8 cellular contexts compared by ENCODE assay signal in genomic region chr17:45585037-45585437, GRCh38.
DNase-seq lines count a peak whose midpoint lies in the region; ATAC-seq and TF ChIP-seq lines count a peak whose summit lies in the region.
"Not testable (repeated sequence)": the region's sequence is repeated elsewhere in the genome, so short reads cannot be mapped to it uniquely, and the experiment has no call there.

No MANE protein-coding gene starts in this region.

- H3K4me1 ChIP-seq in RWPE2 (ENCODE audit: insufficient read depth, poor library complexity, severe bottlenecking); fibroblast of lung (ENCODE audit: control insufficient read depth, extremely low read depth, insufficient read depth, low read length): not testable (repeated sequence)
- peaks cover 10% of the 10 kb centered on the region for H3K4me1 ChIP-seq in mucosa of descending colon (ENCODE audit: low read depth)

- not testable (repeated sequence) for H3K27me3 ChIP-seq in BJ (ENCODE audit: control insufficient read depth, insufficient read depth, low read length); RWPE2 (ENCODE audit: insufficient read depth, poor library complexity, severe bottlenecking); fibroblast of lung (ENCODE audit: control insufficient read depth, insufficient read depth, low read length)

- not testable (repeated sequence) for H4K20me1 ChIP-seq in fibroblast of lung (ENCODE audit: control insufficient read depth, extremely low read depth, insufficient read depth, low read length)

- CTCF ChIA-PET in BJ (lab: Yijun Ruan, JAX), result interaction anchor here (0.6 to 1.0 kb wide), 5 partner anchors 469 to 681 kb away, joined by 3 to 4 read pairs (median 3); no protein-coding TSS in a partner anchor

- H3K27ac ChIP-seq in RWPE2 (ENCODE audit: poor library complexity, severe bottlenecking) (peak overlapping the region; percentile 72), fibroblast of lung (ENCODE audit: insufficient read depth, low read length) (peak overlapping the region; percentile 92)

- TF ChIP-seq CTCF in BJ (IDR thresholded peaks at IDR 0.05; ENCODE audit: insufficient read depth, low read depth, low read length) (peak; percentile 32), fibroblast of lung (conservative IDR thresholded peaks at IDR 0.05 in 1 of 2, IDR thresholded peaks at IDR 0.05 in 1 of 2; ENCODE audit: low read depth in 1 of 2, low read length in 2 of 2) (peak; percentile 26 to 37)
- not testable (repeated sequence) for TF ChIP-seq CTCF in RWPE2 (IDR thresholded peaks at IDR 0.05; ENCODE audit: poor library complexity, severe bottlenecking); mucosa of descending colon (IDR thresholded peaks at IDR 0.05)

- ATAC-seq in GM19324 (IDR thresholded peaks at IDR 0.05; ENCODE audit: low FRiP score, unreplicated experiment) (peak; percentile 71), HG03103 (IDR thresholded peaks at IDR 0.05; ENCODE audit: low read depth, unreplicated experiment) (peak; percentile 51), RWPE2 (ENCODE audit: low read depth) (peak; percentile 66), mucosa of descending colon (peak; percentile 82)

- H3K9ac ChIP-seq in fibroblast of lung (ENCODE audit: insufficient read depth, low read length), result peak overlapping the region; percentile 91

- DNase-seq in BJ (ENCODE audit: low read depth), result not testable (repeated sequence)
- DNase-seq in RWPE2 (ENCODE audit: low spot score) (peak; percentile 90), activated gamma-delta T cell treated with Interleukin-2 at 50 U/mL for 16 hours (peak; percentile 86), fibroblast of lung (ENCODE audit: low read depth in 2 of 2) (peak; percentile 77 to 81), mucosa of descending colon (peak; percentile 87 to 94 (median 88))
- DNase-seq in stimulated activated CD4-positive, alpha-beta T cell treated with anti-CD3 and anti-CD28 coated beads, TNF-alpha, amount 100 ng/mL, for 1 hour (ENCODE audit: low read depth in 3 of 3, low spot score in 1 of 3), result peak; percentile 67 to 77 (median 67)

- peaks cover 34% of the 10 kb centered on the region for H3K79me2 ChIP-seq in fibroblast of lung (ENCODE audit: control insufficient read depth, insufficient read depth, low read length)

- peak overlapping the region; percentile 16 for H2AFZ ChIP-seq in fibroblast of lung (ENCODE audit: low read length)

- H3K4me3 ChIP-seq in BJ (ENCODE audit: low read depth, low read length) (peak overlapping the region; percentile 59), RWPE2 (ENCODE audit: severe bottlenecking) (peak overlapping the region; percentile 70), fibroblast of lung (replicated peaks in 1 of 4; ENCODE audit: control extremely low read depth in 1 of 4, insufficient read depth in 1 of 4, low read depth in 3 of 4, low read length in 4 of 4) (peak overlapping the region; percentile 53 to 85 (median 72)), mucosa of descending colon (peak overlapping the region; percentile 51)

- not testable (repeated sequence) for H3K9me3 ChIP-seq in RWPE2 (ENCODE audit: severe bottlenecking); fibroblast of lung (ENCODE audit: control insufficient read depth, insufficient read depth, low read depth, low read length); mucosa of descending colon

- H3K4me2 ChIP-seq in fibroblast of lung (ENCODE audit: extremely low read depth, insufficient read depth, low read length), result not testable (repeated sequence)

- POLR2A ChIA-PET in BJ (lab: Charles Lee), result not testable (repeated sequence)

- H3K36me3 ChIP-seq in BJ (ENCODE audit: control insufficient read depth, insufficient read depth, low read length); fibroblast of lung (ENCODE audit: control insufficient read depth, insufficient read depth, low read length); mucosa of descending colon (ENCODE audit: low read depth): not testable (repeated sequence)
- peaks cover 16% of the 10 kb centered on the region for H3K36me3 ChIP-seq in RWPE2 (ENCODE audit: low read depth)

- intact Hi-C loops in mucosa of descending colon (cut with DNase I, micrococcal nuclease), result loop anchor here in 1 of 2 donors (10.0 kb wide), 1 partner anchor 680 kb away; no protein-coding TSS in a partner anchor
